Comparison of ENCODE assay signal across 1 cellular context in the genomic region with DNA sequence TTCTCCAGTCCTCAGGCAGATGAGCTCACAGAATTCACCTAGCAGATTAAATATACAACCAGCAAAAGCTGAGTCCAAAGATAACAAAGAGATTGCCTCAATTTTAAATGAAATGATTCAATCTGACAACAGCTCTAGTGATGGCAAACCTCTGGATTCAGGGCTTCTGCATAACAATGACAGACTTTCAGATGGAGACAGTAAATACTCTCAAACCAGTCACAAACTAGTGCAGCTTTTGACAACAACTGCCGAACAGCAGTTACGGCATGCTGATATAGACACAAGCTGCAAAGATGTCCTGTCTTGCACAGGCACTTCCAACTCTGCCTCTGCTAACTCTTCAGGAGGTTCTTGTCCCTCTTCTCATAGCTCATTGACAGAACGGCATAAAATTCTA.
TF ChIP-seq lines count a peak whose summit lies in the region.

No MANE protein-coding gene starts in this region.

TF ChIP-seq in GM23338, 12 proteins besides CTCF, POLR2A, EP300 and RAD21 (continued from another document):
- TF ChIP-seq, protein P1, sequence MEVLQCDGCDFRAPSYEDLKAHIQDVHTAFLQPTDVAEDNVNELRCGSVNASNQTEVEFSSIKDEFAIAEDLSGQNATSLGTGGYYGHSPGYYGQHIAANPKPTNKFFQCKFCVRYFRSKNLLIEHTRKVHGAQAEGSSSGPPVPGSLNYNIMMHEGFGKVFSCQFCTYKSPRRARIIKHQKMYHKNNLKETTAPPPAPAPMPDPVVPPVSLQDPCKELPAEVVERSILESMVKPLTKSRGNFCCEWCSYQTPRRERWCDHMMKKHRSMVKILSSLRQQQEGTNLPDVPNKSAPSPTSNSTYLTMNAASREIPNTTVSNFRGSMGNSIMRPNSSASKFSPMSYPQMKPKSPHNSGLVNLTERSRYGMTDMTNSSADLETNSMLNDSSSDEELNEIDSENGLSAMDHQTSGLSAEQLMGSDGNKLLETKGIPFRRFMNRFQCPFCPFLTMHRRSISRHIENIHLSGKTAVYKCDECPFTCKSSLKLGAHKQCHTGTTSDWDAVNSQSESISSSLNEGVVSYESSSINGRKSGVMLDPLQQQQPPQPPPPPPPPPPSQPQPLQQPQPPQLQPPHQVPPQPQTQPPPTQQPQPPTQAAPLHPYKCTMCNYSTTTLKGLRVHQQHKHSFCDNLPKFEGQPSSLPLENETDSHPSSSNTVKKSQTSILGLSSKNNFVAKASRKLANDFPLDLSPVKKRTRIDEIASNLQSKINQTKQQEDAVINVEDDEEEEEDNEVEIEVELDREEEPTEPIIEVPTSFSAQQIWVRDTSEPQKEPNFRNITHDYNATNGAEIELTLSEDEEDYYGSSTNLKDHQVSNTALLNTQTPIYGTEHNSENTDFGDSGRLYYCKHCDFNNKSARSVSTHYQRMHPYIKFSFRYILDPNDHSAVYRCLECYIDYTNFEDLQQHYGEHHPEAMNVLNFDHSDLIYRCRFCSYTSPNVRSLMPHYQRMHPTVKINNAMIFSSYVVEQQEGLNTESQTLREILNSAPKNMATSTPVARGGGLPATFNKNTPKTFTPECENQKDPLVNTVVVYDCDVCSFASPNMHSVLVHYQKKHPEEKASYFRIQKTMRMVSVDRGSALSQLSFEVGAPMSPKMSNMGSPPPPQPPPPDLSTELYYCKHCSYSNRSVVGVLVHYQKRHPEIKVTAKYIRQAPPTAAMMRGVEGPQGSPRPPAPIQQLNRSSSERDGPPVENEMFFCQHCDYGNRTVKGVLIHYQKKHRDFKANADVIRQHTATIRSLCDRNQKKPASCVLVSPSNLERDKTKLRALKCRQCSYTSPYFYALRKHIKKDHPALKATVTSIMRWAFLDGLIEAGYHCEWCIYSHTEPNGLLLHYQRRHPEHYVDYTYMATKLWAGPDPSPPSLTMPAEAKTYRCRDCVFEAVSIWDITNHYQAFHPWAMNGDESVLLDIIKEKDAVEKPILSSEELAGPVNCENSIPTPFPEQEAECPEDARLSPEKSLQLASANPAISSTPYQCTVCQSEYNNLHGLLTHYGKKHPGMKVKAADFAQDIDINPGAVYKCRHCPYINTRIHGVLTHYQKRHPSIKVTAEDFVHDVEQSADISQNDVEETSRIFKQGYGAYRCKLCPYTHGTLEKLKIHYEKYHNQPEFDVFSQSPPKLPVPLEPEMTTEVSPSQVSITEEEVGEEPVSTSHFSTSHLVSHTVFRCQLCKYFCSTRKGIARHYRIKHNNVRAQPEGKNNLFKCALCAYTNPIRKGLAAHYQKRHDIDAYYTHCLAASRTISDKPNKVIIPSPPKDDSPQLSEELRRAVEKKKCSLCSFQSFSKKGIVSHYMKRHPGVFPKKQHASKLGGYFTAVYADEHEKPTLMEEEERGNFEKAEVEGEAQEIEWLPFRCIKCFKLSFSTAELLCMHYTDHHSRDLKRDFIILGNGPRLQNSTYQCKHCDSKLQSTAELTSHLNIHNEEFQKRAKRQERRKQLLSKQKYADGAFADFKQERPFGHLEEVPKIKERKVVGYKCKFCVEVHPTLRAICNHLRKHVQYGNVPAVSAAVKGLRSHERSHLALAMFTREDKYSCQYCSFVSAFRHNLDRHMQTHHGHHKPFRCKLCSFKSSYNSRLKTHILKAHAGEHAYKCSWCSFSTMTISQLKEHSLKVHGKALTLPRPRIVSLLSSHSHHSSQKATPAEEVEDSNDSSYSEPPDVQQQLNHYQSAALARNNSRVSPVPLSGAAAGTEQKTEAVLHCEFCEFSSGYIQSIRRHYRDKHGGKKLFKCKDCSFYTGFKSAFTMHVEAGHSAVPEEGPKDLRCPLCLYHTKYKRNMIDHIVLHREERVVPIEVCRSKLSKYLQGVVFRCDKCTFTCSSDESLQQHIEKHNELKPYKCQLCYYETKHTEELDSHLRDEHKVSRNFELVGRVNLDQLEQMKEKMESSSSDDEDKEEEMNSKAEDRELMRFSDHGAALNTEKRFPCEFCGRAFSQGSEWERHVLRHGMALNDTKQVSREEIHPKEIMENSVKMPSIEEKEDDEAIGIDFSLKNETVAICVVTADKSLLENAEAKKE (CRISPR knock-in tag; IDR thresholded peaks at IDR 0.05), result no peak
